ENCODE assay signal across 1 cellular context in the genomic region with DNA sequence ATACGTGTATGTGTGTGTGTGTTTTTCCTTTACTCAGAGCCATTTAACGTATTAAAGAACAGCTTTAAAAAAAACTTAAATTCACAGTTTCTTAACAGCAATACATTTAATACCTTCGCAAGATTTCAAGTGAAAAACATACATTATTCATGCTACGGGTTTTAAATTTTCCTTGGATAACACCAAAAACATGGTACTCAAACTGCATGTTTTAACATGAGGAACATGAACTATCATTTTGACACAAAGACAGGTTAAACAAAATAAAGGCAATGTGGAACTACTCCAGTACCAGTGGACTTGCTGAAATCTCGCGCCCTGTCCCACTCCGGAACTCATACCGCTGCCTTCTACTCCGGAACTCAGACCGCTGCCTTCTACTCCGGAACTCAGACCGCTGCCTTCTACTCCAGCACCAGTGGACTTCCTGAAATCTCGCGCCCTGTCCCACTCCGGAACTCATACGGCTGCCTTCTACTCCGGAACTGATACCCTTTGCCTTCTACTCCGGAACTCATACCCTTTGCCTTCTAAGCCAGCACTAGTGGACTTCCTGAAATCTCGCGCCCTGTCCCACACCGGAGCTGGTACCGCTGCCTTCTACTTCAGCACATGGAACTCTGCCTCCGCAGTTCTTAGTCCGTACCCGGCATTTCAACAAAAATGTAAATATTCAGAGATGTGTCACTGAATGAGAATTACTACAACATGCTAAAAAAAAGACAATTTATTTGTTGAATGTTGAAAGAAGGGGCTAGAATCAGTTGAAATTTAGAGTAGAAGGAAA.
TF ChIP-seq lines count a peak whose summit lies in the region.

No MANE protein-coding gene starts in this region.

TF ChIP-seq in K562, 482 proteins besides CTCF, POLR2A, EP300 and RAD21 (continued from another document and continues in another):
- TF ChIP-seq, protein P1, sequence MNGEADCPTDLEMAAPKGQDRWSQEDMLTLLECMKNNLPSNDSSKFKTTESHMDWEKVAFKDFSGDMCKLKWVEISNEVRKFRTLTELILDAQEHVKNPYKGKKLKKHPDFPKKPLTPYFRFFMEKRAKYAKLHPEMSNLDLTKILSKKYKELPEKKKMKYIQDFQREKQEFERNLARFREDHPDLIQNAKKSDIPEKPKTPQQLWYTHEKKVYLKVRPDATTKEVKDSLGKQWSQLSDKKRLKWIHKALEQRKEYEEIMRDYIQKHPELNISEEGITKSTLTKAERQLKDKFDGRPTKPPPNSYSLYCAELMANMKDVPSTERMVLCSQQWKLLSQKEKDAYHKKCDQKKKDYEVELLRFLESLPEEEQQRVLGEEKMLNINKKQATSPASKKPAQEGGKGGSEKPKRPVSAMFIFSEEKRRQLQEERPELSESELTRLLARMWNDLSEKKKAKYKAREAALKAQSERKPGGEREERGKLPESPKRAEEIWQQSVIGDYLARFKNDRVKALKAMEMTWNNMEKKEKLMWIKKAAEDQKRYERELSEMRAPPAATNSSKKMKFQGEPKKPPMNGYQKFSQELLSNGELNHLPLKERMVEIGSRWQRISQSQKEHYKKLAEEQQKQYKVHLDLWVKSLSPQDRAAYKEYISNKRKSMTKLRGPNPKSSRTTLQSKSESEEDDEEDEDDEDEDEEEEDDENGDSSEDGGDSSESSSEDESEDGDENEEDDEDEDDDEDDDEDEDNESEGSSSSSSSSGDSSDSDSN (IDR thresholded peaks at IDR 0.05; ENCODE audit: borderline replicate concordance in 1 of 2, low read depth in 2 of 2, low read length in 2 of 2), result peak; percentile 73 to 96
- peak; percentile 82 for TF ChIP-seq NFRKB (IDR thresholded peaks at IDR 0.05; ENCODE audit: low read depth)
- TF ChIP-seq SMAD1 (IDR thresholded peaks at IDR 0.05; ENCODE audit: low read depth, low read length, partially characterized antibody), result peak; percentile 86
- TF ChIP-seq CUX1 (CRISPR knock-in tag; IDR thresholded peaks at IDR 0.05), result peak; percentile 60; the same call in 1 of the 2 replicates
- TF ChIP-seq MEF2D (tag; conservative IDR thresholded peaks at IDR 0.05; ENCODE audit: low read depth), result no peak
- peak; percentile 60; the same call in 1 of the 2 replicates for TF ChIP-seq EHMT2 (IDR thresholded peaks at IDR 0.05)
- peak; percentile 70; the same call in 1 of the 2 replicates for TF ChIP-seq MXI1 (IDR thresholded peaks at IDR 0.05; ENCODE audit: low read depth, low read length)
- no peak for TF ChIP-seq RUNX1 (IDR thresholded peaks at IDR 0.05; ENCODE audit: low read depth)
- no peak for TF ChIP-seq XRCC4 (IDR thresholded peaks at IDR 0.05; ENCODE audit: extremely low read depth, insufficient read depth, insufficient read length)
- peak; percentile 82 for TF ChIP-seq HCFC1 (IDR thresholded peaks at IDR 0.05; ENCODE audit: low read depth, low read length)
- peak; percentile 85 for TF ChIP-seq POLR2B (IDR thresholded peaks at IDR 0.05; ENCODE audit: low read depth, partially characterized antibody)
- peak; percentile 59 to 69 for TF ChIP-seq FOXK2 (conservative IDR thresholded peaks at IDR 0.05 in 1 of 2, IDR thresholded peaks at IDR 0.05 in 1 of 2; ENCODE audit: low read depth in 2 of 2)
- TF ChIP-seq, protein P2, sequence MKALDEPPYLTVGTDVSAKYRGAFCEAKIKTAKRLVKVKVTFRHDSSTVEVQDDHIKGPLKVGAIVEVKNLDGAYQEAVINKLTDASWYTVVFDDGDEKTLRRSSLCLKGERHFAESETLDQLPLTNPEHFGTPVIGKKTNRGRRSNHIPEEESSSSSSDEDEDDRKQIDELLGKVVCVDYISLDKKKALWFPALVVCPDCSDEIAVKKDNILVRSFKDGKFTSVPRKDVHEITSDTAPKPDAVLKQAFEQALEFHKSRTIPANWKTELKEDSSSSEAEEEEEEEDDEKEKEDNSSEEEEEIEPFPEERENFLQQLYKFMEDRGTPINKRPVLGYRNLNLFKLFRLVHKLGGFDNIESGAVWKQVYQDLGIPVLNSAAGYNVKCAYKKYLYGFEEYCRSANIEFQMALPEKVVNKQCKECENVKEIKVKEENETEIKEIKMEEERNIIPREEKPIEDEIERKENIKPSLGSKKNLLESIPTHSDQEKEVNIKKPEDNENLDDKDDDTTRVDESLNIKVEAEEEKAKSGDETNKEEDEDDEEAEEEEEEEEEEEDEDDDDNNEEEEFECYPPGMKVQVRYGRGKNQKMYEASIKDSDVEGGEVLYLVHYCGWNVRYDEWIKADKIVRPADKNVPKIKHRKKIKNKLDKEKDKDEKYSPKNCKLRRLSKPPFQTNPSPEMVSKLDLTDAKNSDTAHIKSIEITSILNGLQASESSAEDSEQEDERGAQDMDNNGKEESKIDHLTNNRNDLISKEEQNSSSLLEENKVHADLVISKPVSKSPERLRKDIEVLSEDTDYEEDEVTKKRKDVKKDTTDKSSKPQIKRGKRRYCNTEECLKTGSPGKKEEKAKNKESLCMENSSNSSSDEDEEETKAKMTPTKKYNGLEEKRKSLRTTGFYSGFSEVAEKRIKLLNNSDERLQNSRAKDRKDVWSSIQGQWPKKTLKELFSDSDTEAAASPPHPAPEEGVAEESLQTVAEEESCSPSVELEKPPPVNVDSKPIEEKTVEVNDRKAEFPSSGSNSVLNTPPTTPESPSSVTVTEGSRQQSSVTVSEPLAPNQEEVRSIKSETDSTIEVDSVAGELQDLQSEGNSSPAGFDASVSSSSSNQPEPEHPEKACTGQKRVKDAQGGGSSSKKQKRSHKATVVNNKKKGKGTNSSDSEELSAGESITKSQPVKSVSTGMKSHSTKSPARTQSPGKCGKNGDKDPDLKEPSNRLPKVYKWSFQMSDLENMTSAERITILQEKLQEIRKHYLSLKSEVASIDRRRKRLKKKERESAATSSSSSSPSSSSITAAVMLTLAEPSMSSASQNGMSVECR (CRISPR knock-in tag; IDR thresholded peaks at IDR 0.05), result no peak; the same call in 1 of the 2 replicates
- TF ChIP-seq ZNF75A (CRISPR knock-in tag; IDR thresholded peaks at IDR 0.05), result no peak
- no peak for TF ChIP-seq ZNF124 (CRISPR knock-in tag; IDR thresholded peaks at IDR 0.05)
- TF ChIP-seq, protein P3, sequence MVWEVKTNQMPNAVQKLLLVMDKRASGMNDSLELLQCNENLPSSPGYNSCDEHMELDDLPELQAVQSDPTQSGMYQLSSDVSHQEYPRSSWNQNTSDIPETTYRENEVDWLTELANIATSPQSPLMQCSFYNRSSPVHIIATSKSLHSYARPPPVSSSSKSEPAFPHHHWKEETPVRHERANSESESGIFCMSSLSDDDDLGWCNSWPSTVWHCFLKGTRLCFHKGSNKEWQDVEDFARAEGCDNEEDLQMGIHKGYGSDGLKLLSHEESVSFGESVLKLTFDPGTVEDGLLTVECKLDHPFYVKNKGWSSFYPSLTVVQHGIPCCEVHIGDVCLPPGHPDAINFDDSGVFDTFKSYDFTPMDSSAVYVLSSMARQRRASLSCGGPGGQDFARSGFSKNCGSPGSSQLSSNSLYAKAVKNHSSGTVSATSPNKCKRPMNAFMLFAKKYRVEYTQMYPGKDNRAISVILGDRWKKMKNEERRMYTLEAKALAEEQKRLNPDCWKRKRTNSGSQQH (CRISPR knock-in tag; IDR thresholded peaks at IDR 0.05), result no peak
- peak; percentile 89 for TF ChIP-seq EP400 (IDR thresholded peaks at IDR 0.05)
- no peak for TF ChIP-seq OTX1 (CRISPR knock-in tag; IDR thresholded peaks at IDR 0.05)
- TF ChIP-seq ZNF24 (IDR thresholded peaks at IDR 0.05), result 0 out of 2 replicates have a peak, but pooled peaks have one; percentile 53
- TF ChIP-seq CC2D1A (IDR thresholded peaks at IDR 0.05), result peak; percentile 94
- TF ChIP-seq HDAC1 (IDR thresholded peaks at IDR 0.05), result peak in 1 of 2 experiments; percentile 83; a peak in 2 of 4 replicates
- no peak; the same call in 1 of the 2 replicates for TF ChIP-seq MGA (IDR thresholded peaks at IDR 0.05)
